Comparison of ENCODE assay signal across 26 cellular contexts in genomic region chr7:50762337-50762736, GRCh38. TPM values are rescaled to one million over a fixed set of nuclear protein-coding genes. Genes with fewer than 3 reads are reported as not detected.
DNase-seq lines count a peak whose midpoint lies in the region; ATAC-seq and TF ChIP-seq lines count a peak whose summit lies in the region.
"Had no signal": no experiment of that assay in that cellular context is flagged by ENCODE, and none has a peak within 500 bp of the region (broad histone marks: within the 10 kb centered on the region; RNA-seq: fewer than 3 reads in every experiment).

No MANE protein-coding gene starts in this region.

- H3K4me3 ChIP-seq in CD8-positive, alpha-beta T cell (ENCODE audit: low read depth, low read length) = no peak overlapping the region
- no peak overlapping the region for H3K4me3 ChIP-seq in RWPE2 (ENCODE audit: severe bottlenecking)
- H3K4me3 ChIP-seq: A549, GM23248, HAP-1, PC-9 had no signal

- no peaks in the 10 kb centered on the region for H3K36me3 Mint-ChIP-seq in CD8-positive, alpha-beta T cell
- H3K36me3 Mint-ChIP-seq: T-cell had no signal

- TF ChIP-seq CTCF in CD8-positive, alpha-beta T cell (IDR thresholded peaks at IDR 0.05) = no peak
- TF ChIP-seq CTCF in RWPE2 (IDR thresholded peaks at IDR 0.05; ENCODE audit: poor library complexity, severe bottlenecking) = no peak

- H3K4me3 Mint-ChIP-seq in CD8-positive, alpha-beta T cell = no peak overlapping the region

- H3K4me1 ChIP-seq in CD8-positive, alpha-beta T cell (ENCODE audit: insufficient read depth, low read length) = peaks cover 11% of the 10 kb centered on the region
- peaks cover 13% of the 10 kb centered on the region for H3K4me1 ChIP-seq in RWPE2 (ENCODE audit: insufficient read depth, poor library complexity, severe bottlenecking)
- H3K4me1 ChIP-seq: HAP-1 had no signal

- POLR2A ChIA-PET in CD8-positive, alpha-beta T cell (lab: Charles Lee) = no interaction called here
- POLR2A ChIA-PET in HEK293T (lab: Yijun Ruan, JAX) = no interaction called here

- intact Hi-C loops in CD8-positive, alpha-beta T cell (cut with DNase I, micrococcal nuclease) = loop anchor here in 1 of 2 experiments (5.0 kb wide), 1 partner anchor 40 kb away; no protein-coding TSS in a partner anchor

- H3K27me3 Mint-ChIP-seq in CD8-positive, alpha-beta T cell (ENCODE audit: low read depth) = no peaks in the 10 kb centered on the region
- H3K27me3 Mint-ChIP-seq: T-cell had no signal

- ATAC-seq in CD8-positive, alpha-beta T cell = no peak
- ATAC-seq in RWPE2 (ENCODE audit: low read depth) = peak; percentile 66
- ATAC-seq in esophagus mucosa = peak; percentile 43
- no peak for ATAC-seq in GM18519 (IDR thresholded peaks at IDR 0.05; ENCODE audit: low FRiP score, unreplicated experiment)
- ATAC-seq in GM21515 (IDR thresholded peaks at IDR 0.05; ENCODE audit: unreplicated experiment) = no peak
- ATAC-seq: A549 had no signal

- no peaks in the 10 kb centered on the region for H3K27me3 ChIP-seq in CD8-positive, alpha-beta T cell (ENCODE audit: insufficient read depth, low read length)
- H3K27me3 ChIP-seq in RWPE2 (ENCODE audit: insufficient read depth, poor library complexity, severe bottlenecking) = no peaks in the 10 kb centered on the region

- H3K4me1 Mint-ChIP-seq in CD8-positive, alpha-beta T cell (ENCODE audit: low read depth) = peaks cover 20% of the 10 kb centered on the region

- CTCF ChIA-PET in CD8-positive, alpha-beta T cell (lab: Charles Lee) = no interaction called here
- CTCF ChIA-PET in HEK293T (lab: Yijun Ruan, JAX) = no interaction called here

- no peaks in the 10 kb centered on the region for H3K36me3 ChIP-seq in CD8-positive, alpha-beta T cell (ENCODE audit: insufficient read depth, low read length)
- peaks cover 10% of the 10 kb centered on the region for H3K36me3 ChIP-seq in RWPE2 (ENCODE audit: low read depth)

- no peak overlapping the region for H3K27ac ChIP-seq in CD8-positive, alpha-beta T cell (ENCODE audit: low read depth, low read length)
- peak overlapping the region; percentile 9 for H3K27ac ChIP-seq in RWPE2 (ENCODE audit: poor library complexity, severe bottlenecking)
- H3K27ac ChIP-seq: A549, C4-2B, GM23248, PC-9 had no signal

- peaks cover 13% of the 10 kb centered on the region for H3K9me3 Mint-ChIP-seq in CD8-positive, alpha-beta T cell

- no peak for DNase-seq in CD8-positive, alpha-beta T cell
- DNase-seq in RWPE2 (ENCODE audit: low spot score) (no peak), GDM1 (lab: John Stamatoyannopoulos, UW) (no peak), HEK293T (ENCODE audit: extremely low spot score) (no peak)
- DNase-seq: AML-193; Calu3; DND-41; GM23248; NCI-H1092 treated with DMSO at 0.1 percent for 48 hours; NCI-H1436; NCI-H187; NCI-H2081 treated with DMSO at 0.1 percent for 48 hours; NCI-H2171; NCI-H226; NCI-H524 treated with DMSO at 0.1 percent for 48 hours; NCI-H774; NK-92 treated with Interleukin-12 subunit alpha and Interleukin-12 subunit beta, amount 100 ng/mL, for 24 hours; PC-9; SHP77 had no signal

- H3K9me3 ChIP-seq in CD8-positive, alpha-beta T cell (ENCODE audit: low read length) = no peaks in the 10 kb centered on the region
- no peaks in the 10 kb centered on the region for H3K9me3 ChIP-seq in RWPE2 (ENCODE audit: severe bottlenecking)
- H3K9me3 ChIP-seq: HAP-1 had no signal

- H3K27ac Mint-ChIP-seq in CD8-positive, alpha-beta T cell = peak overlapping the region; percentile 58

TF ChIP-seq in HEK293T, 16 proteins besides CTCF, POLR2A, EP300 and RAD21:
- no peak for TF ChIP-seq SP1 (IDR thresholded peaks at IDR 0.05)
- TF ChIP-seq FOXK2 (IDR thresholded peaks at IDR 0.05) = no peak
- TF ChIP-seq ELF4 (IDR thresholded peaks at IDR 0.05) = no peak
- TF ChIP-seq BHLHE40 (IDR thresholded peaks at IDR 0.05; ENCODE audit: borderline replicate concordance) = no peak
- no peak for TF ChIP-seq NFRKB (IDR thresholded peaks at IDR 0.05)
- TF ChIP-seq CTBP1 (IDR thresholded peaks at IDR 0.05; ENCODE audit: borderline replicate concordance) = no peak
- TF ChIP-seq SUZ12 (IDR thresholded peaks at IDR 0.05) = no peak
- no peak for TF ChIP-seq ARNT (IDR thresholded peaks at IDR 0.05)
- TF ChIP-seq FOXM1 (IDR thresholded peaks at IDR 0.05; ENCODE audit: borderline replicate concordance) = no peak
- no peak for TF ChIP-seq LEF1 (IDR thresholded peaks at IDR 0.05; ENCODE audit: borderline replicate concordance)
- TF ChIP-seq ZNF384 (IDR thresholded peaks at IDR 0.05) = no peak
- TF ChIP-seq TARDBP (IDR thresholded peaks at IDR 0.05) = no peak
- TF ChIP-seq HDGF (IDR thresholded peaks at IDR 0.05; ENCODE audit: borderline replicate concordance) = no peak
- TF ChIP-seq L3MBTL2 (conservative IDR thresholded peaks at IDR 0.05) = no peak
- TF ChIP-seq FOXA1 (IDR thresholded peaks at IDR 0.05) = no peak
- TF ChIP-seq PKNOX1 (IDR thresholded peaks at IDR 0.05) = no peak

RNA-seq across cellular contexts. Expression of gene GRB10, which starts 20.4 kb away (rescaled TPM):
- total RNA-seq in CD8-positive, alpha-beta T cell = 1 to 10 TPM; 2.6 to 2.9 TPM
- total RNA-seq in esophagus mucosa = 14.2 TPM

Comparison
In these comparisons a context has a peak if more than half of its experiments do, and no peak if none do; other contexts are left out.
1. ATAC-seq: peak in RWPE2 (single experiment) and esophagus mucosa (single experiment); none in CD8-positive, alpha-beta T cell (single experiment), GM18519 (single experiment) and GM21515 (single experiment).